Comparison of ENCODE assay signal across 12 cellular contexts in genomic region chr2:60097298-60097697, GRCh38.
A peak's percentile ranks its signal among the peaks of the same experiment; 100 is the strongest.
DNase-seq lines count a peak whose midpoint lies in the region; ATAC-seq and TF ChIP-seq lines count a peak whose summit lies in the region.
"Had no signal": no experiment of that assay in that cellular context is flagged by ENCODE, and none has a peak within 500 bp of the region (broad histone marks: within the 10 kb centered on the region; RNA-seq: fewer than 3 reads in every experiment).

No MANE protein-coding gene starts in this region.

- H3K9me3 ChIP-seq in trophoblast cell (ENCODE audit: insufficient read depth, low read depth, low read length) (peaks cover 2% of the 10 kb centered on the region), endodermal cell (ENCODE audit: control insufficient read depth, low read length) (no peaks in the 10 kb centered on the region)
- H3K9me3 ChIP-seq: BE2C had no signal

- H4K12ac ChIP-seq in trophoblast cell (ENCODE audit: low read depth, low read length) = no peak overlapping the region

- H3K14ac ChIP-seq in trophoblast cell (ENCODE audit: low read length) = peak overlapping the region; percentile 18

- WGBS in trophoblast cell (ENCODE audit: extremely low coverage, insufficient coverage, insufficient read length) = no CpG with 5 or more reads among the region's 11 CpGs
- WGBS in endodermal cell (ENCODE audit: insufficient coverage in 1 of 2, insufficient read length in 1 of 2), 2 experiments = 84 to 94% methylated on average over 2 to 11 of the region's 11 CpGs

- H2AK5ac ChIP-seq in trophoblast cell (ENCODE audit: low read length) = peak overlapping the region; percentile 4

- H3K4ac ChIP-seq in trophoblast cell (ENCODE audit: low read depth, low read length) = peak overlapping the region; percentile 5

- in situ Hi-C loops in G401 (cut with HindIII; ENCODE audit: low sequenced_read_pairs) = no loop called here

- ATAC-seq in GM19328 (IDR thresholded peaks at IDR 0.05; ENCODE audit: unreplicated experiment) = no peak
- ATAC-seq: A549, HCT116 had no signal

- DNase-seq in G401 (ENCODE audit: low spot score) (peak; percentile 95), cerebellum (ENCODE audit: low spot score) (peak; percentile 71), trophoblast cell (no peak), endodermal cell (no peak), glomerular visceral epithelial cell (ENCODE audit: extremely low spot score) (no peak)
- DNase-seq: BE2C; Calu3; CD4-positive, CD25-positive, alpha-beta regulatory T cell; DMS 273 treated with DMSO at 0.1 percent for 48 hours had no signal

- no peak overlapping the region for H3K23ac ChIP-seq in trophoblast cell (ENCODE audit: low read length)

- no peaks in the 10 kb centered on the region for H3K79me2 ChIP-seq in trophoblast cell (ENCODE audit: control insufficient read depth, insufficient read depth, low read length, poor library complexity)

- no peak overlapping the region for H3K4me2 ChIP-seq in trophoblast cell (ENCODE audit: low read length)
- H3K4me2 ChIP-seq: A549 had no signal

- peak overlapping the region; percentile 5 for H4K8ac ChIP-seq in trophoblast cell (ENCODE audit: low read depth, low read length)

- H3K9ac ChIP-seq in trophoblast cell (ENCODE audit: low read length) (no peak overlapping the region), endodermal cell (ENCODE audit: extremely low read depth, low read length, poor library complexity, severe bottlenecking) (no peak overlapping the region)

- no peaks in the 10 kb centered on the region for H3K36me3 Mint-ChIP-seq in endodermal cell (ENCODE audit: low read depth)
- H3K36me3 Mint-ChIP-seq: CD4-positive, CD25-positive, alpha-beta regulatory T cell had no signal

- peak overlapping the region; percentile 15 for H2BK5ac ChIP-seq in trophoblast cell (ENCODE audit: low read depth, low read length, poor library complexity)

- no peak for TF ChIP-seq CTCF in endodermal cell (conservative IDR thresholded peaks at IDR 0.05)

- H3K4me3 ChIP-seq in trophoblast cell (ENCODE audit: low read depth, low read length) = no peak overlapping the region
- no peak overlapping the region for H3K4me3 ChIP-seq in endodermal cell (ENCODE audit: low read length)
- H3K4me3 ChIP-seq: A549 had no signal

- no peaks in the 10 kb centered on the region for H3K9me3 Mint-ChIP-seq in endodermal cell

- no peak overlapping the region for H2AFZ ChIP-seq in trophoblast cell (ENCODE audit: insufficient read depth, low read length, poor library complexity)

- H3K27ac ChIP-seq in trophoblast cell (ENCODE audit: low read depth, low read length) = peak overlapping the region; percentile 29
- H3K27ac ChIP-seq in endodermal cell (ENCODE audit: low read depth, low read length) = no peak overlapping the region
- H3K27ac ChIP-seq: A549 had no signal

- H3K79me1 ChIP-seq in trophoblast cell (ENCODE audit: low read length) = peaks cover 7% of the 10 kb centered on the region

- H3K4me1 Mint-ChIP-seq in endodermal cell = peaks cover 1% of the 10 kb centered on the region
- H3K4me1 Mint-ChIP-seq: CD4-positive, CD25-positive, alpha-beta regulatory T cell had no signal

- H3K27me3 ChIP-seq in trophoblast cell (ENCODE audit: insufficient read depth, low read length) (no peaks in the 10 kb centered on the region), endodermal cell (ENCODE audit: control insufficient read depth, insufficient read depth, low read length, poor library complexity, severe bottlenecking) (no peaks in the 10 kb centered on the region)
- H3K27me3 ChIP-seq: BE2C had no signal

- peaks cover 6 to 21% of the 10 kb centered on the region in 2 experiments for H3K4me1 ChIP-seq in trophoblast cell (ENCODE audit: control insufficient read depth in 1 of 2, insufficient read depth in 2 of 2, low read length in 2 of 2)
- H3K4me1 ChIP-seq in endodermal cell (ENCODE audit: control insufficient read depth, insufficient read depth, low read length) = no peaks in the 10 kb centered on the region
- H3K4me1 ChIP-seq: A549, BE2C had no signal

- peak overlapping the region; percentile 19 for H2BK120ac ChIP-seq in trophoblast cell (ENCODE audit: insufficient read depth, low read length, poor library complexity)

- H3K27ac Mint-ChIP-seq in endodermal cell = no peak overlapping the region

- H3K4me3 Mint-ChIP-seq in endodermal cell = no peak overlapping the region
- H3K4me3 Mint-ChIP-seq: CD4-positive, CD25-positive, alpha-beta regulatory T cell had no signal

- peak overlapping the region; percentile 56 for H4K91ac ChIP-seq in trophoblast cell (ENCODE audit: low read depth, low read length)

- H3K36me3 ChIP-seq in trophoblast cell (ENCODE audit: control insufficient read depth in 1 of 2, insufficient read depth in 2 of 2, low read length in 2 of 2) (no peaks in the 10 kb centered on the region), endodermal cell (ENCODE audit: control insufficient read depth, insufficient read depth, low read length) (no peaks in the 10 kb centered on the region)
- H3K36me3 ChIP-seq: BE2C had no signal

- peak overlapping the region; percentile 16 for H2BK12ac ChIP-seq in trophoblast cell (ENCODE audit: low read length)

- H3K27me3 Mint-ChIP-seq in endodermal cell (ENCODE audit: insufficient read depth) = peaks cover 28% of the 10 kb centered on the region
- H3K27me3 Mint-ChIP-seq: CD4-positive, CD25-positive, alpha-beta regulatory T cell had no signal

- H3K18ac ChIP-seq in trophoblast cell (ENCODE audit: low read length) = peak overlapping the region; percentile 7

Comparison
In these comparisons a context has a peak if more than half of its experiments do, and no peak if none do; other contexts are left out.
1. DNase-seq: peak in G401 (single experiment) and cerebellum (single experiment); none in trophoblast cell (0 of 2), endodermal cell (single experiment) and glomerular visceral epithelial cell (single experiment).